10 cellular contexts compared by ENCODE assay signal in genomic region chr16:69727916-69728270, GRCh38. TPM values are rescaled to one million over a fixed set of nuclear protein-coding genes. Genes with fewer than 3 reads are reported as not detected.
DNase-seq lines count a peak whose midpoint lies in the region; TF ChIP-seq lines count a peak whose summit lies in the region.
"Had no signal": no experiment of that assay in that cellular context is flagged by ENCODE, and none has a peak within 500 bp of the region (broad histone marks: within the 10 kb centered on the region; RNA-seq: fewer than 3 reads in every experiment).

No MANE protein-coding gene starts in this region.

- no peaks in the 10 kb centered on the region for H3K27me3 ChIP-seq in left ventricle myocardium inferior (ENCODE audit: low read depth)
- H3K27me3 ChIP-seq in stomach: no peaks in the 10 kb centered on the region
- H3K27me3 ChIP-seq: BE2C had no signal

- TF ChIP-seq EP300 in stomach (IDR thresholded peaks at IDR 0.05): no peak

- peak overlapping the region; percentile 95 for H3K27ac Mint-ChIP-seq in T-helper 2 cell treated with Interferon-gamma antibody and Interleukin-4, amounts not matched to agents 5 μg/mL and 100 μg/mL, for 36 hours
- no peak overlapping the region for H3K27ac Mint-ChIP-seq in endothelial cell (ENCODE audit: unreplicated experiment)

- peaks cover 2% of the 10 kb centered on the region for H3K36me3 Mint-ChIP-seq in T-helper 2 cell treated with Interferon-gamma antibody and Interleukin-4, amounts not matched to agents 5 μg/mL and 100 μg/mL, for 36 hours (ENCODE audit: low read depth)
- peaks cover 4% of the 10 kb centered on the region for H3K36me3 Mint-ChIP-seq in endothelial cell (ENCODE audit: low read depth, unreplicated experiment)

- TF ChIP-seq CTCF in left ventricle myocardium inferior (IDR thresholded peaks at IDR 0.05; ENCODE audit: borderline replicate concordance) (no peak), stomach (IDR thresholded peaks at IDR 0.05) (no peak), endothelial cell (IDR thresholded peaks at IDR 0.05; ENCODE audit: unreplicated experiment) (no peak)

- H3K36me3 ChIP-seq in left ventricle myocardium inferior (no peaks in the 10 kb centered on the region), stomach (no peaks in the 10 kb centered on the region)
- H3K36me3 ChIP-seq: BE2C had no signal

- intact Hi-C loops in left ventricle myocardium inferior (cut with micrococcal nuclease): no loop called here
- intact Hi-C loops in stomach (cut with DNase I; ENCODE audit: low total_unique reads): no loop called here

- peaks cover 39% of the 10 kb centered on the region for H3K4me1 Mint-ChIP-seq in T-helper 2 cell treated with Interferon-gamma antibody and Interleukin-4, amounts not matched to agents 5 μg/mL and 100 μg/mL, for 36 hours (ENCODE audit: low read depth)
- H3K4me1 Mint-ChIP-seq in endothelial cell (ENCODE audit: unreplicated experiment): peaks cover 10% of the 10 kb centered on the region

- H3K27ac ChIP-seq in left ventricle myocardium inferior (replicated peaks): peak overlapping the region; percentile 94
- H3K27ac ChIP-seq in stomach: peak overlapping the region; percentile 86 to 93 (median 89)

- H3K9me3 ChIP-seq in left ventricle myocardium inferior (replicated peaks) (no peaks in the 10 kb centered on the region), stomach (no peaks in the 10 kb centered on the region)
- H3K9me3 ChIP-seq: BE2C had no signal

- TF ChIP-seq POLR2A in stomach (IDR thresholded peaks at IDR 0.05): no peak

- peak overlapping the region; percentile 94 for H3K4me3 Mint-ChIP-seq in T-helper 2 cell treated with Interferon-gamma antibody and Interleukin-4, amounts not matched to agents 5 μg/mL and 100 μg/mL, for 36 hours
- no peak overlapping the region for H3K4me3 Mint-ChIP-seq in endothelial cell (ENCODE audit: unreplicated experiment)

- H3K9me3 Mint-ChIP-seq in T-helper 2 cell treated with Interferon-gamma antibody and Interleukin-4, amounts not matched to agents 5 μg/mL and 100 μg/mL, for 36 hours: no peaks in the 10 kb centered on the region
- H3K9me3 Mint-ChIP-seq in endothelial cell (ENCODE audit: unreplicated experiment): no peaks in the 10 kb centered on the region

- H3K4me3 ChIP-seq in left ventricle myocardium inferior (peak overlapping the region; percentile 75), stomach (peak overlapping the region in 2 of 4 donors; percentile 52 to 61)

- H3K4me1 ChIP-seq in left ventricle myocardium inferior (peaks cover 38% of the 10 kb centered on the region), stomach (peaks cover 14 to 48% (median 40%) of the 10 kb centered on the region in 4 donors)

- WGBS in stomach, 5 donors: 35 to 75% (median 51%) methylated on average over 5 of the region's 5 CpGs

- no peaks in the 10 kb centered on the region for H3K27me3 Mint-ChIP-seq in T-helper 2 cell treated with Interferon-gamma antibody and Interleukin-4, amounts not matched to agents 5 μg/mL and 100 μg/mL, for 36 hours (ENCODE audit: low read depth)
- H3K27me3 Mint-ChIP-seq in endothelial cell (ENCODE audit: unreplicated experiment): peaks cover 24% of the 10 kb centered on the region

- no peak for DNase-seq in T-helper 2 cell treated with Interferon-gamma antibody and Interleukin-4, amounts not matched to agents 5 μg/mL and 100 μg/mL, for 36 hours (ENCODE audit: low spot score)
- DNase-seq in T-helper 2 cell (no peak), RPMI7951 (ENCODE audit: low read depth) (peak; percentile 67), left ventricle myocardium inferior (peak; percentile 36), stomach (peak; percentile 85), NCI-H1105 treated with DMSO at 0.1 percent for 48 hours (lab: John Stamatoyannopoulos, UW) (no peak), kidney tubule cell (ENCODE audit: low spot score) (no peak), endothelial cell (ENCODE audit: low spot score) (no peak)
- DNase-seq: BE2C; stimulated activated CD4-positive, alpha-beta T cell treated with anti-CD3 and anti-CD28 coated beads, Interleukin-12 subunit alpha, Interleukin-12 subunit beta, amount 100 ng/mL, for 4 hours had no signal

RNA-seq across cellular contexts. Expression of gene NQO1, which starts 1.5 kb away (rescaled TPM):
- 2,459 and 2,684 TPM in 2 replicates for total RNA-seq in RPMI7951 (2014; rRNA removed; shearing (Covaris generic))
- total RNA-seq in left ventricle myocardium inferior (22.7 TPM), stomach (100 to 1,000 TPM in 3 of 5 donors, 10 to 100 TPM in 2; 58.8 to 460 (median 137) TPM), endothelial cell (ENCODE audit: unreplicated experiment) (29.1 TPM)
- 1,000 to 10,000 TPM in 1 of 3 donors, 100 to 1,000 TPM in 1, 10 to 100 TPM in 1; 97.8 to 1,232 (median 310) TPM for polyA plus RNA-seq in stomach

RNA-seq across cellular contexts. Expression of gene NOB1, which starts 26.8 kb away (rescaled TPM):
- total RNA-seq in RPMI7951 (2014; rRNA removed; shearing (Covaris generic)): 20.6 and 26.8 TPM in 2 replicates
- 14.7 TPM for total RNA-seq in left ventricle myocardium inferior
- 10 to 100 TPM in 4 of 5 donors, 1 to 10 TPM in 1; 4.9 to 76.4 (median 52.5) TPM for total RNA-seq in stomach
- 10 to 100 TPM; 36.3 to 63.1 (median 52.9) TPM for polyA plus RNA-seq in stomach
- 46.8 TPM for total RNA-seq in endothelial cell (ENCODE audit: unreplicated experiment)

RNA-seq across cellular contexts. Expression of gene WWP2, which starts 34.2 kb away (rescaled TPM):
- total RNA-seq in RPMI7951 (2014; rRNA removed; shearing (Covaris generic)): 15.3 and 21.5 TPM in 2 replicates
- total RNA-seq in left ventricle myocardium inferior (21.3 TPM), stomach (100 to 1,000 TPM in 1 of 5 donors, 10 to 100 TPM in 4; 34.4 to 442 (median 62.5) TPM), endothelial cell (ENCODE audit: unreplicated experiment) (35.3 TPM)
- polyA plus RNA-seq in stomach: 10 to 100 TPM; 16.0 to 28.9 (median 20.5) TPM

Comparison
In these comparisons a context has a peak if more than half of its experiments do, and no peak if none do; other contexts are left out.
1. DNase-seq: peak in RPMI7951 (single experiment), left ventricle myocardium inferior (single experiment) and stomach (single experiment); none in T-helper 2 cell treated with Interferon-gamma antibody and Interleukin-4, amounts not matched to agents 5 μg/mL and 100 μg/mL, for 36 hours (single experiment), T-helper 2 cell (0 of 5), NCI-H1105 treated with DMSO at 0.1 percent for 48 hours (single experiment), kidney tubule cell (single experiment) and endothelial cell (single experiment).